16 cellular contexts compared by ENCODE assay signal in genomic region chr6:82571431-82571830, GRCh38.
"Had no signal": no experiment of that assay in that cellular context is flagged by ENCODE, and none has a peak within 500 bp of the region (broad histone marks: within the 10 kb centered on the region; RNA-seq: fewer than 3 reads in every experiment).

No MANE protein-coding gene starts in this region.

- DNase-seq: cortex of kidney; effector memory CD4-positive, alpha-beta T cell; heart right ventricle; islet precursor cell; left lung; lower lobe of right lung; mesenchymal stem cell; naive B cell; right cardiac atrium; small intestine; stimulated activated CD4-positive, alpha-beta T cell treated with anti-CD3 and anti-CD28 coated beads, Interleukin-12 subunit alpha, Interleukin-12 subunit beta, amount 100 ng/mL, for 4 hours; stimulated activated naive CD4-positive, alpha-beta T cell; tibial artery; upper lobe of left lung; uterus had no signal

- H3K27ac ChIP-seq: heart right ventricle, left lung, lower lobe of right lung, neutrophil, tibial artery, upper lobe of left lung, uterus had no signal
